26 cellular contexts compared by ENCODE assay signal in the genomic region with DNA sequence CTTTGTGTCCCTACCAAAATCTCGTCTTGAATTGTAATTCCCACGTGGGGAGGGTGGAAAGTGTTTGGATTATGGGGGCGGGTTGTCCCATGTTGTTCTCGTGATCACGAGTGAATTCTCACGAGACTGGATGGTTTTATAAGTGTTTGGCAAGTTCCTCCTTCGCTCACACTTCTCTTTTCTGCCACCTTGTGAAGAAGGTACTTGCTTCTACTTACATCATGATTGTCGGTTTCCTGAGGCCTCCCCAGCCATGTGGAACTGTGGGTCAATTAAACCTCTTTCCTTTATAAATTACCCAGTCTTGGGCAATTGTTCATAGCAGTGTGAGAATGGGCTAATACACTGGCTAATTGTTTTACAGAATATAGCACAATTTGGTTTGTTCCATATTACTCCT.
"Had no signal": no experiment of that assay in that cellular context is flagged by ENCODE, and none has a peak within 500 bp of the region (broad histone marks: within the 10 kb centered on the region; RNA-seq: fewer than 3 reads in every experiment).

No MANE protein-coding gene starts in this region.

- H3K9me3 Mint-ChIP-seq: dendritic cell treated with granulocyte-macrophage colony-stimulating factor and Interleukin-4, amounts not matched to agents 40 ng/mL and 50 ng/mL, for 4 days; mesothelial cell of epicardium; nephron; neural progenitor cell had no signal

- H3K27ac Mint-ChIP-seq: dendritic cell treated with granulocyte-macrophage colony-stimulating factor and Interleukin-4, amounts not matched to agents 40 ng/mL and 50 ng/mL, for 4 days; mesothelial cell of epicardium; naive B cell; nephron; neural progenitor cell; progenitor cell of endocrine pancreas; stimulated activated naive B cell treated with anti-CD40 and anti-IgM and Interleukin-4, amounts not matched to agents 10 μg/mL and 1 μg/mL and 100 μg/mL, for 72 hours; stimulated activated naive CD8-positive, alpha-beta T cell treated with anti-CD3 and anti-CD28 coated beads, Interleukin-15, Interleukin-2, amounts not matched to agents 100 ng/mL and 50 ng/mL, for 24 hours had no signal

- H2AFZ ChIP-seq: hepatocyte, neural progenitor cell, parathyroid adenoma had no signal

- H3K4me1 Mint-ChIP-seq: mesothelial cell of epicardium; naive B cell; nephron; stimulated activated naive B cell treated with anti-CD40 and anti-IgM and Interleukin-4, amounts not matched to agents 10 μg/mL and 1 μg/mL and 100 μg/mL, for 72 hours had no signal

- DNase-seq: effector memory CD4-positive, alpha-beta T cell; foreskin keratinocyte; heart left ventricle; kidney; left lung; mesenchymal stem cell; mucosa of descending colon; naive B cell; right lobe of liver; small intestine; stimulated activated CD4-positive, alpha-beta T cell treated with anti-CD3 and anti-CD28 coated beads, Interleukin-15, amount 100 ng/mL, for 24 hours; stimulated activated CD4-positive, alpha-beta T cell treated with anti-CD3 and anti-CD28 coated beads, Interleukin-2, amount 100 ng/mL, for 48 hours; stimulated activated naive B cell treated with anti-CD40 and anti-IgM and Interleukin-4, amounts not matched to agents 10 μg/mL and 1 μg/mL and 100 μg/mL, for 72 hours; upper lobe of left lung had no signal

- H3K4me2 ChIP-seq: hepatocyte, neural progenitor cell had no signal

- H3K4me1 ChIP-seq: esophagus muscularis mucosa, foreskin keratinocyte, gastroesophageal sphincter, heart left ventricle, left lung, neural progenitor cell, parathyroid adenoma, right lobe of liver, tibial nerve, upper lobe of left lung had no signal

- ATAC-seq: foreskin keratinocyte; gastroesophageal sphincter; heart left ventricle; left lung; mucosa of descending colon; right lobe of liver; stimulated activated naive B cell treated with anti-CD40 and anti-IgM and Interleukin-4, amounts not matched to agents 10 μg/mL and 1 μg/mL and 100 μg/mL, for 72 hours had no signal

- H3K27me3 Mint-ChIP-seq: dendritic cell treated with granulocyte-macrophage colony-stimulating factor and Interleukin-4, amounts not matched to agents 40 ng/mL and 50 ng/mL, for 4 days; naive B cell; progenitor cell of endocrine pancreas; stimulated activated naive B cell treated with anti-CD40 and anti-IgM and Interleukin-4, amounts not matched to agents 10 μg/mL and 1 μg/mL and 100 μg/mL, for 72 hours; stimulated activated naive CD8-positive, alpha-beta T cell treated with anti-CD3 and anti-CD28 coated beads, Interleukin-15, Interleukin-2, amounts not matched to agents 100 ng/mL and 50 ng/mL, for 24 hours had no signal

- H3K36me3 ChIP-seq: esophagus muscularis mucosa, gastroesophageal sphincter, heart left ventricle, left lung, neural progenitor cell, right lobe of liver, thoracic aorta, tibial nerve, upper lobe of left lung had no signal

- H3K4me3 ChIP-seq: esophagus muscularis mucosa, gastroesophageal sphincter, heart left ventricle, hepatocyte, left lung, mucosa of descending colon, neural progenitor cell, right lobe of liver, thoracic aorta, tibial nerve, upper lobe of left lung had no signal

- H3K36me3 Mint-ChIP-seq: mesothelial cell of epicardium; naive B cell; neural progenitor cell; stimulated activated naive B cell treated with anti-CD40 and anti-IgM and Interleukin-4, amounts not matched to agents 10 μg/mL and 1 μg/mL and 100 μg/mL, for 72 hours had no signal

- H3K79me2 ChIP-seq: hepatocyte, parathyroid adenoma had no signal

- H3K27me3 ChIP-seq: esophagus muscularis mucosa, foreskin keratinocyte, gastroesophageal sphincter, heart left ventricle, hepatocyte, left lung, neural progenitor cell, right lobe of liver, tibial nerve, upper lobe of left lung had no signal

- H3K4me3 Mint-ChIP-seq: dendritic cell treated with granulocyte-macrophage colony-stimulating factor and Interleukin-4, amounts not matched to agents 40 ng/mL and 50 ng/mL, for 4 days; mesothelial cell of epicardium; naive B cell; nephron; neural progenitor cell; stimulated activated naive B cell treated with anti-CD40 and anti-IgM and Interleukin-4, amounts not matched to agents 10 μg/mL and 1 μg/mL and 100 μg/mL, for 72 hours; stimulated activated naive CD8-positive, alpha-beta T cell treated with anti-CD3 and anti-CD28 coated beads, Interleukin-15, Interleukin-2, amounts not matched to agents 100 ng/mL and 50 ng/mL, for 24 hours had no signal

- H3K27ac ChIP-seq: esophagus muscularis mucosa, foreskin keratinocyte, gastroesophageal sphincter, heart left ventricle, hepatocyte, left lung, neural progenitor cell, parathyroid adenoma, right lobe of liver, thoracic aorta, tibial nerve, upper lobe of left lung had no signal
